1 cellular context compared by ENCODE assay signal in genomic region chr7:157009170-157009777, GRCh38.
TF ChIP-seq lines count a peak whose summit lies in the region.

No MANE protein-coding gene starts in this region.

TF ChIP-seq in K562, 482 proteins besides CTCF, POLR2A, EP300 and RAD21 (continued from another document and continues in another):
- peak; percentile 56 for TF ChIP-seq MGA (IDR thresholded peaks at IDR 0.05)
- TF ChIP-seq ARID3B (CRISPR knock-in tag; IDR thresholded peaks at IDR 0.05; ENCODE audit: borderline replicate concordance), result no peak
- TF ChIP-seq CBFB (CRISPR knock-in tag; IDR thresholded peaks at IDR 0.05), result no peak
- TF ChIP-seq ATF4 (CRISPR knock-in tag; IDR thresholded peaks at IDR 0.05), result no peak
- TF ChIP-seq BMI1 (IDR thresholded peaks at IDR 0.05; ENCODE audit: low read length), result no peak
- peak; percentile 22 for TF ChIP-seq CHD1 (IDR thresholded peaks at IDR 0.05; ENCODE audit: low read length)
- TF ChIP-seq SMAD4 (CRISPR knock-in tag; conservative IDR thresholded peaks at IDR 0.05), result peak; percentile 25; the same call in 1 of the 2 replicates
- TF ChIP-seq ZNF445 (CRISPR knock-in tag; IDR thresholded peaks at IDR 0.05; ENCODE audit: low read depth), result no peak
- TF ChIP-seq EP400 (IDR thresholded peaks at IDR 0.05), result no peak
- TF ChIP-seq GABPA (tag; conservative IDR thresholded peaks at IDR 0.05; ENCODE audit: low read depth), result 0 out of 2 replicates have a peak, but pooled peaks have one; percentile 25
- no peak for TF ChIP-seq GTF2F1 (IDR thresholded peaks at IDR 0.05; ENCODE audit: low read depth, low read length)
- peak; percentile 53; the same call in 1 of the 2 replicates for TF ChIP-seq MAX (CRISPR knock-in tag; IDR thresholded peaks at IDR 0.05)
- no peak for TF ChIP-seq ZNF740 (CRISPR knock-in tag; IDR thresholded peaks at IDR 0.05)
- no peak for TF ChIP-seq ZNF740 (tag; IDR thresholded peaks at IDR 0.05)
- TF ChIP-seq ZNF609 (CRISPR knock-in tag; IDR thresholded peaks at IDR 0.05; ENCODE audit: borderline replicate concordance), result no peak
- TF ChIP-seq PHF20 (IDR thresholded peaks at IDR 0.05; ENCODE audit: partially characterized antibody), result no peak
- TF ChIP-seq FOXP1 (CRISPR knock-in tag; IDR thresholded peaks at IDR 0.05), result peak; percentile 37; the same call in 1 of the 2 replicates
- peak; percentile 98 for TF ChIP-seq ZBTB33 (CRISPR knock-in tag; IDR thresholded peaks at IDR 0.05)
- TF ChIP-seq EGR1 (conservative IDR thresholded peaks at IDR 0.05), result no peak
- peak; percentile 28; the same call in 1 of the 2 replicates for TF ChIP-seq CTBP1 (IDR thresholded peaks at IDR 0.05; ENCODE audit: borderline replicate concordance)
- no peak for TF ChIP-seq EHMT2 (IDR thresholded peaks at IDR 0.05)
- TF ChIP-seq ZNF133 (CRISPR knock-in tag; IDR thresholded peaks at IDR 0.05), result no peak
- TF ChIP-seq YY1 (IDR thresholded peaks at IDR 0.05; ENCODE audit: borderline replicate concordance in 1 of 3, control insufficient read depth in 1 of 3, extremely low read depth in 1 of 3, insufficient read depth in 3 of 3, insufficient read length in 1 of 3, insufficient replicate concordance in 2 of 3, low read depth in 1 of 3, low read length in 2 of 3), result no peak
- TF ChIP-seq MNT (conservative IDR thresholded peaks at IDR 0.05), result no peak
- no peak for TF ChIP-seq PURB (CRISPR knock-in tag; IDR thresholded peaks at IDR 0.05; ENCODE audit: low read depth)
- peak; percentile 51; the same call in 1 of the 2 replicates for TF ChIP-seq L3MBTL2 (IDR thresholded peaks at IDR 0.05)
